In genomic region chr2:84827978-84828575, GRCh38 we compare ENCODE assay signal across 22 cellular contexts. TPM values are rescaled to one million over a fixed set of nuclear protein-coding genes. Genes with fewer than 3 reads are reported as not detected.
DNase-seq lines count a peak whose midpoint lies in the region; ATAC-seq lines count a peak whose summit lies in the region.
"Had no signal": no experiment of that assay in that cellular context is flagged by ENCODE, and none has a peak within 500 bp of the region (broad histone marks: within the 10 kb centered on the region; RNA-seq: fewer than 3 reads in every experiment).

No MANE protein-coding gene starts in this region.

- H3K4me3 Mint-ChIP-seq in T-helper 1 cell treated with Interleukin-12 subunit alpha and Interleukin-12 subunit beta and Interleukin-4 antibody, amounts not matched to agents 30 μg/mL and 1 μg/mL, for 36 hours = no peak overlapping the region
- peak overlapping the region; percentile 30 for H3K4me3 Mint-ChIP-seq in activated naive CD8-positive, alpha-beta T cell
- no peak overlapping the region for H3K4me3 Mint-ChIP-seq in activated naive CD8-positive, alpha-beta T cell treated with anti-CD3 and anti-CD28 coated beads, Interleukin-2, amount 50 U/mL, for 24 hours
- no peak overlapping the region for H3K4me3 Mint-ChIP-seq in activated T-helper 1 cell treated with anti-CD3 and anti-CD28 coated beads, Interleukin-12 subunit alpha, Interleukin-12 subunit beta, Interleukin-2, Interleukin-4 antibody, amounts not matched to agents 30 ng/mL and 10 ng/mL and 1 ng/mL, durations not matched to agents 14 hours and 24 hours and 36 hours
- peak overlapping the region in 6 of 10 donors; percentile 28 to 67 (median 56) for H3K4me3 Mint-ChIP-seq in naive thymus-derived CD8-positive, alpha-beta T cell
- H3K4me3 Mint-ChIP-seq: B cell had no signal

- H3K36me3 Mint-ChIP-seq in T-helper 1 cell treated with Interleukin-12 subunit alpha and Interleukin-12 subunit beta and Interleukin-4 antibody, amounts not matched to agents 30 μg/mL and 1 μg/mL, for 36 hours (ENCODE audit: low read depth) = peaks cover 32% of the 10 kb centered on the region
- H3K36me3 Mint-ChIP-seq in activated naive CD8-positive, alpha-beta T cell = peaks cover 14% of the 10 kb centered on the region
- peaks cover 29% of the 10 kb centered on the region for H3K36me3 Mint-ChIP-seq in activated naive CD8-positive, alpha-beta T cell treated with anti-CD3 and anti-CD28 coated beads, Interleukin-2, amount 50 U/mL, for 24 hours (ENCODE audit: low read depth)
- H3K36me3 Mint-ChIP-seq in activated T-helper 1 cell treated with anti-CD3 and anti-CD28 coated beads, Interleukin-12 subunit alpha, Interleukin-12 subunit beta, Interleukin-2, Interleukin-4 antibody, amounts not matched to agents 30 ng/mL and 10 ng/mL and 1 ng/mL, durations not matched to agents 14 hours and 24 hours and 36 hours (ENCODE audit: low read depth) = peaks cover 10% of the 10 kb centered on the region
- H3K36me3 Mint-ChIP-seq in naive thymus-derived CD8-positive, alpha-beta T cell = peaks cover 5 to 58% (median 46%) of the 10 kb centered on the region in 3 donors

- no peaks in the 10 kb centered on the region for H3K27me3 Mint-ChIP-seq in T-helper 1 cell treated with Interleukin-12 subunit alpha and Interleukin-12 subunit beta and Interleukin-4 antibody, amounts not matched to agents 30 μg/mL and 1 μg/mL, for 36 hours (ENCODE audit: low read depth)
- no peaks in the 10 kb centered on the region for H3K27me3 Mint-ChIP-seq in activated naive CD8-positive, alpha-beta T cell
- no peaks in the 10 kb centered on the region for H3K27me3 Mint-ChIP-seq in activated naive CD8-positive, alpha-beta T cell treated with anti-CD3 and anti-CD28 coated beads, Interleukin-2, amount 50 U/mL, for 24 hours
- H3K27me3 Mint-ChIP-seq in activated T-helper 1 cell treated with anti-CD3 and anti-CD28 coated beads, Interleukin-12 subunit alpha, Interleukin-12 subunit beta, Interleukin-2, Interleukin-4 antibody, amounts not matched to agents 30 ng/mL and 10 ng/mL and 1 ng/mL, durations not matched to agents 14 hours and 24 hours and 36 hours (ENCODE audit: insufficient read depth) = no peaks in the 10 kb centered on the region
- H3K27me3 Mint-ChIP-seq in naive thymus-derived CD8-positive, alpha-beta T cell = no peaks in the 10 kb centered on the region
- H3K27me3 Mint-ChIP-seq: B cell had no signal

- intact Hi-C loops in activated T-helper 1 cell treated with anti-CD3 and anti-CD28 coated beads, Interleukin-12 subunit alpha, Interleukin-12 subunit beta, Interleukin-2, Interleukin-4 antibody, amounts not matched to agents 30 ng/mL and 10 ng/mL and 1 ng/mL, durations not matched to agents 14 hours and 24 hours and 36 hours (cut with micrococcal nuclease) = no loop called here
- intact Hi-C loops in Right ventricle myocardium superior (cut with DNase I) = no loop called here

- peak overlapping the region; percentile 42 for H3K27ac Mint-ChIP-seq in T-helper 1 cell treated with Interleukin-12 subunit alpha and Interleukin-12 subunit beta and Interleukin-4 antibody, amounts not matched to agents 30 μg/mL and 1 μg/mL, for 36 hours
- peak overlapping the region; percentile 72 for H3K27ac Mint-ChIP-seq in activated naive CD8-positive, alpha-beta T cell
- no peak overlapping the region for H3K27ac Mint-ChIP-seq in activated naive CD8-positive, alpha-beta T cell treated with anti-CD3 and anti-CD28 coated beads, Interleukin-2, amount 50 U/mL, for 24 hours
- H3K27ac Mint-ChIP-seq in activated T-helper 1 cell treated with anti-CD3 and anti-CD28 coated beads, Interleukin-12 subunit alpha, Interleukin-12 subunit beta, Interleukin-2, Interleukin-4 antibody, amounts not matched to agents 30 ng/mL and 10 ng/mL and 1 ng/mL, durations not matched to agents 14 hours and 24 hours and 36 hours = peak overlapping the region; percentile 24
- H3K27ac Mint-ChIP-seq in naive thymus-derived CD8-positive, alpha-beta T cell = peak overlapping the region in 1 of 10 donors; percentile 90
- H3K27ac Mint-ChIP-seq: B cell had no signal

- H3K4me1 Mint-ChIP-seq in T-helper 1 cell treated with Interleukin-12 subunit alpha and Interleukin-12 subunit beta and Interleukin-4 antibody, amounts not matched to agents 30 μg/mL and 1 μg/mL, for 36 hours (ENCODE audit: low read depth) = peaks cover 33% of the 10 kb centered on the region
- peaks cover 15% of the 10 kb centered on the region for H3K4me1 Mint-ChIP-seq in activated naive CD8-positive, alpha-beta T cell (ENCODE audit: low read depth)
- H3K4me1 Mint-ChIP-seq in activated naive CD8-positive, alpha-beta T cell treated with anti-CD3 and anti-CD28 coated beads, Interleukin-2, amount 50 U/mL, for 24 hours = peaks cover 38% of the 10 kb centered on the region
- peaks cover 9% of the 10 kb centered on the region for H3K4me1 Mint-ChIP-seq in activated T-helper 1 cell treated with anti-CD3 and anti-CD28 coated beads, Interleukin-12 subunit alpha, Interleukin-12 subunit beta, Interleukin-2, Interleukin-4 antibody, amounts not matched to agents 30 ng/mL and 10 ng/mL and 1 ng/mL, durations not matched to agents 14 hours and 24 hours and 36 hours (ENCODE audit: low read depth)
- H3K4me1 Mint-ChIP-seq in naive thymus-derived CD8-positive, alpha-beta T cell = peaks cover 5 to 31% (median 24%) of the 10 kb centered on the region in 4 donors

- no peak for DNase-seq in T-helper 1 cell
- no peak for DNase-seq in activated naive CD8-positive, alpha-beta T cell treated with anti-CD3 and anti-CD28 coated beads, Interleukin-2, amount 50 U/mL, for 24 hours
- DNase-seq in activated T-helper 1 cell treated with anti-CD3 and anti-CD28 coated beads, Interleukin-12 subunit alpha, Interleukin-12 subunit beta, Interleukin-2, Interleukin-4 antibody, amounts not matched to agents 30 ng/mL and 10 ng/mL and 1 ng/mL, durations not matched to agents 14 hours and 24 hours and 36 hours (ENCODE audit: low spot score) = no peak
- no peak for DNase-seq in naive thymus-derived CD8-positive, alpha-beta T cell
- no peak for DNase-seq in Right ventricle myocardium superior
- DNase-seq: Calu3; EL; GM23248; IMR-90; NCI-H1048; NCI-H1436; NCI-H1930; NCI-H2171; NCI-H526; NK-92 treated with Interleukin-12 subunit alpha and Interleukin-12 subunit beta, amount 100 ng/mL, for 24 hours; Peyer's patch had no signal

- no peak for ATAC-seq in activated naive CD8-positive, alpha-beta T cell treated with anti-CD3 and anti-CD28 coated beads, Interleukin-2, amount 50 U/mL, for 24 hours
- ATAC-seq in naive thymus-derived CD8-positive, alpha-beta T cell = peak in 1 of 2 donors; percentile 15
- ATAC-seq in GM19328 (IDR thresholded peaks at IDR 0.05; ENCODE audit: unreplicated experiment) (no peak), Right ventricle myocardium superior (ENCODE audit: poor library complexity) (no peak)
- ATAC-seq: GM12878, Right ventricle myocardium inferior had no signal

- POLR2A ChIA-PET in naive thymus-derived CD8-positive, alpha-beta T cell (lab: Charles Lee) = interaction anchor here (0.6 to 6.2 kb wide), 10 partner anchors 8 to 54 kb away, joined by 3 to 36 read pairs (median 4); no protein-coding TSS in a partner anchor

- H3K9me3 Mint-ChIP-seq in T-helper 1 cell treated with Interleukin-12 subunit alpha and Interleukin-12 subunit beta and Interleukin-4 antibody, amounts not matched to agents 30 μg/mL and 1 μg/mL, for 36 hours = no peaks in the 10 kb centered on the region
- no peaks in the 10 kb centered on the region for H3K9me3 Mint-ChIP-seq in activated naive CD8-positive, alpha-beta T cell (ENCODE audit: low read depth)
- no peaks in the 10 kb centered on the region for H3K9me3 Mint-ChIP-seq in activated naive CD8-positive, alpha-beta T cell treated with anti-CD3 and anti-CD28 coated beads, Interleukin-2, amount 50 U/mL, for 24 hours
- H3K9me3 Mint-ChIP-seq in activated T-helper 1 cell treated with anti-CD3 and anti-CD28 coated beads, Interleukin-12 subunit alpha, Interleukin-12 subunit beta, Interleukin-2, Interleukin-4 antibody, amounts not matched to agents 30 ng/mL and 10 ng/mL and 1 ng/mL, durations not matched to agents 14 hours and 24 hours and 36 hours = no peaks in the 10 kb centered on the region
- no peaks in the 10 kb centered on the region for H3K9me3 Mint-ChIP-seq in naive thymus-derived CD8-positive, alpha-beta T cell

RNA-seq across cellular contexts. Expression of gene TRABD2A, which starts 52.8 kb away (rescaled TPM):
- 62.1 and 62.2 TPM in 2 replicates for total RNA-seq in activated T-helper 1 cell treated with anti-CD3 and anti-CD28 coated beads, Interleukin-12 subunit alpha, Interleukin-12 subunit beta, Interleukin-2, Interleukin-4 antibody, amounts not matched to agents 30 ng/mL and 10 ng/mL and 1 ng/mL, durations not matched to agents 14 hours and 24 hours and 36 hours
- total RNA-seq in naive thymus-derived CD8-positive, alpha-beta T cell = 100 to 1,000 TPM; 165 to 168 TPM
- polyA plus RNA-seq in naive thymus-derived CD8-positive, alpha-beta T cell = 100 to 1,000 TPM in 2 of 3 donors, 10 to 100 TPM in 1; 70.1 to 173 (median 104) TPM
- total RNA-seq in Right ventricle myocardium superior = 0.56 TPM

Comparison
In these comparisons a context has a peak if more than half of its experiments do, and no peak if none do; other contexts are left out.
1. H3K4me3 Mint-ChIP-seq: peak in activated naive CD8-positive, alpha-beta T cell (single experiment) and naive thymus-derived CD8-positive, alpha-beta T cell (6 of 10); none in T-helper 1 cell treated with Interleukin-12 subunit alpha and Interleukin-12 subunit beta and Interleukin-4 antibody, amounts not matched to agents 30 μg/mL and 1 μg/mL, for 36 hours (single experiment), activated naive CD8-positive, alpha-beta T cell treated with anti-CD3 and anti-CD28 coated beads, Interleukin-2, amount 50 U/mL, for 24 hours (single experiment) and activated T-helper 1 cell treated with anti-CD3 and anti-CD28 coated beads, Interleukin-12 subunit alpha, Interleukin-12 subunit beta, Interleukin-2, Interleukin-4 antibody, amounts not matched to agents 30 ng/mL and 10 ng/mL and 1 ng/mL, durations not matched to agents 14 hours and 24 hours and 36 hours (single experiment).
2. RNA of gene TRABD2A, which starts 52.8 kb away (total RNA-seq): 165 to 168 TPM in naive thymus-derived CD8-positive, alpha-beta T cell and 62.1 to 62.2 TPM in activated T-helper 1 cell treated with anti-CD3 and anti-CD28 coated beads, Interleukin-12 subunit alpha, Interleukin-12 subunit beta, Interleukin-2, Interleukin-4 antibody, amounts not matched to agents 30 ng/mL and 10 ng/mL and 1 ng/mL, durations not matched to agents 14 hours and 24 hours and 36 hours; 0.56 TPM in Right ventricle myocardium superior (single experiment); every median in the first group is over 10 times any median in the second.